Comparison of ENCODE assay signal across 13 cellular contexts in the genomic region with DNA sequence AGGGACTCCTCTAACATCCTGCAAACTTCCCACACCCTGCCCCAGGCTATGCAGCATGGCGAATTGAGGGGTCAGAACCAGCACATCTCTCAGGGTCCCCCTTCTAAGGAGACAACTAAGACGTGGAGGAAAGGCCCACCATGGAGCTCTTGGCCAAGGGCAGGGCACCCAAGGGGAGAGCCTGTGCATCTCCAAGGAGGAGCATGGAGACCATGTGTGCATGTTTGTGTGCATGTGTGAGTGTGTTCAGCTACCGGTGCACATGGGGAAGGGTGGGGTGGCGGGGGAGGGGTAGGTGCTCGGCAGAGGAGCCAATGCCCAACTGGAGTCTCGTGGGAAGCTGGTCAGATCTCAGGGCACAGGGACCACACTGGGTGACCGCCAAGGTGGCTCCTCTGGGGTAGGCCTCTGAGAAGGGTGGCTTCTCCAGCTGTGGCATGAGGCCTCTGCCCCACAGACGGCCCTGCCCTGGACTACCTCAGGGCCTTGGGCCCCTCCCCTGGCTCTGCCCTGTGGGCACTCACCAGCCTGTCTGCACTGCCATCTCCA.
DNase-seq lines count a peak whose midpoint lies in the region; ATAC-seq and TF ChIP-seq lines count a peak whose summit lies in the region.
"Had no signal": no experiment of that assay in that cellular context is flagged by ENCODE, and none has a peak within 500 bp of the region (broad histone marks: within the 10 kb centered on the region; RNA-seq: fewer than 3 reads in every experiment).

No MANE protein-coding gene starts in this region.

- POLR2A ChIA-PET in CD4-positive, alpha-beta memory T cell (lab: Charles Lee; ENCODE audit: partially characterized antibody) = interaction anchor here (0.9 to 2.0 kb wide), 6 partner anchors 26 to 89 kb away, joined by 3 to 6 read pairs (median 3); a partner anchor contains a TSS

- DNase-seq in activated naive CD4-positive, alpha-beta T cell treated with anti-CD3 and anti-CD28 coated beads, Interleukin-2, amount 10 ng/mL, durations not matched to agents 7 days and 5 days = peak; percentile 20
- DNase-seq in activated naive CD4-positive, alpha-beta T cell treated with Interleukin-2 at 50 U/mL for 16 hours = no peak
- DNase-seq in ecto neural progenitor cell (ENCODE audit: low spot score) (peak; percentile 50), type B pancreatic cell (ENCODE audit: extremely low spot score, unreplicated experiment) (peak; percentile 64), GM19238 (ENCODE audit: insufficient read length, low spot score) (no peak)
- no peak for DNase-seq in CD4-positive, alpha-beta memory T cell
- DNase-seq: NCI-H2029 treated with DMSO at 0.1 percent for 48 hours had no signal

- H3K4me3 Mint-ChIP-seq in activated naive CD4-positive, alpha-beta T cell treated with anti-CD3 and anti-CD28 coated beads, Interleukin-2, amount 10 ng/mL, durations not matched to agents 7 days and 5 days = no peak overlapping the region
- H3K4me3 Mint-ChIP-seq in type B pancreatic cell = no peak overlapping the region
- H3K4me3 Mint-ChIP-seq in CD4-positive, alpha-beta memory T cell = peak overlapping the region in 2 of 8 donors; percentile 39 to 55
- H3K4me3 Mint-ChIP-seq in stimulated activated memory B cell treated with anti-CD40 and anti-IgM and Interleukin-4, amounts not matched to agents 10 μg/mL and 1 μg/mL and 100 μg/mL, for 72 hours = no peak overlapping the region

- no peaks in the 10 kb centered on the region for H3K27me3 ChIP-seq in CD4-positive, alpha-beta memory T cell (ENCODE audit: insufficient read depth, low read length)
- H3K27me3 ChIP-seq: suprapubic skin had no signal

- peak; percentile 2 for ATAC-seq in HG02884 (IDR thresholded peaks at IDR 0.05; ENCODE audit: unreplicated experiment)
- no peak for ATAC-seq in stimulated activated memory B cell treated with anti-CD40 and anti-IgM and Interleukin-4, amounts not matched to agents 10 μg/mL and 1 μg/mL and 100 μg/mL, for 72 hours

- H3K4me1 ChIP-seq in CD4-positive, alpha-beta memory T cell (ENCODE audit: insufficient read depth, low read length) = peaks cover 8% of the 10 kb centered on the region
- H3K4me1 ChIP-seq: psoas muscle had no signal

- intact Hi-C loops in CD4-positive, alpha-beta memory T cell (cut with micrococcal nuclease) = loop anchor here (5.0 to 10.0 kb wide), 3 partner anchors 50 to 158 kb away; no protein-coding TSS in a partner anchor

- H3K9me3 Mint-ChIP-seq in activated naive CD4-positive, alpha-beta T cell treated with anti-CD3 and anti-CD28 coated beads, Interleukin-2, amount 10 ng/mL, durations not matched to agents 7 days and 5 days = no peaks in the 10 kb centered on the region
- no peaks in the 10 kb centered on the region for H3K9me3 Mint-ChIP-seq in type B pancreatic cell
- no peaks in the 10 kb centered on the region for H3K9me3 Mint-ChIP-seq in CD4-positive, alpha-beta memory T cell
- H3K9me3 Mint-ChIP-seq in stimulated activated memory B cell treated with anti-CD40 and anti-IgM and Interleukin-4, amounts not matched to agents 10 μg/mL and 1 μg/mL and 100 μg/mL, for 72 hours = no peaks in the 10 kb centered on the region

- peaks cover 12% of the 10 kb centered on the region for H3K4me1 Mint-ChIP-seq in activated naive CD4-positive, alpha-beta T cell treated with anti-CD3 and anti-CD28 coated beads, Interleukin-2, amount 10 ng/mL, durations not matched to agents 7 days and 5 days
- no peaks in the 10 kb centered on the region for H3K4me1 Mint-ChIP-seq in type B pancreatic cell (ENCODE audit: unreplicated experiment)
- peaks cover 0 to 10% (median 2%) of the 10 kb centered on the region in 4 donors for H3K4me1 Mint-ChIP-seq in CD4-positive, alpha-beta memory T cell
- peaks cover 9% of the 10 kb centered on the region for H3K4me1 Mint-ChIP-seq in stimulated activated memory B cell treated with anti-CD40 and anti-IgM and Interleukin-4, amounts not matched to agents 10 μg/mL and 1 μg/mL and 100 μg/mL, for 72 hours

- CTCF ChIA-PET in activated naive CD4-positive, alpha-beta T cell treated with anti-CD3 and anti-CD28 coated beads, Interleukin-2, amount 10 ng/mL, durations not matched to agents 7 days and 5 days (lab: Charles Lee) = interaction anchor here (0.7 to 4.4 kb wide), 36 partner anchors 9 to 258 kb away, joined by 3 to 38 read pairs (median 5); no protein-coding TSS in a partner anchor
- CTCF ChIA-PET in CD4-positive, alpha-beta memory T cell (lab: Charles Lee; ENCODE audit: partially characterized antibody) = interaction anchor here (0.6 to 3.6 kb wide), 29 partner anchors 8 to 272 kb away, joined by 3 to 20 read pairs (median 3); a partner anchor contains a TSS

- H3K27ac ChIP-seq in CD4-positive, alpha-beta memory T cell (ENCODE audit: low read depth, low read length) = no peak overlapping the region
- H3K27ac ChIP-seq: GM23248, psoas muscle, suprapubic skin had no signal

- H3K36me3 ChIP-seq in CD4-positive, alpha-beta memory T cell (ENCODE audit: insufficient read depth, low read length) = no peaks in the 10 kb centered on the region
- H3K36me3 ChIP-seq: suprapubic skin had no signal

- peaks cover 10% of the 10 kb centered on the region for H3K27me3 Mint-ChIP-seq in activated naive CD4-positive, alpha-beta T cell treated with anti-CD3 and anti-CD28 coated beads, Interleukin-2, amount 10 ng/mL, durations not matched to agents 7 days and 5 days
- no peaks in the 10 kb centered on the region for H3K27me3 Mint-ChIP-seq in type B pancreatic cell
- no peaks in the 10 kb centered on the region for H3K27me3 Mint-ChIP-seq in CD4-positive, alpha-beta memory T cell
- no peaks in the 10 kb centered on the region for H3K27me3 Mint-ChIP-seq in stimulated activated memory B cell treated with anti-CD40 and anti-IgM and Interleukin-4, amounts not matched to agents 10 μg/mL and 1 μg/mL and 100 μg/mL, for 72 hours

- no peak overlapping the region for H3K4me3 ChIP-seq in CD4-positive, alpha-beta memory T cell (ENCODE audit: low read length in 2 of 2)
- H3K4me3 ChIP-seq: GM23248, lung, psoas muscle, suprapubic skin had no signal

- no peaks in the 10 kb centered on the region for H3K9me3 ChIP-seq in CD4-positive, alpha-beta memory T cell (ENCODE audit: control insufficient read depth in 1 of 2, low read length in 2 of 2)
- H3K9me3 ChIP-seq: psoas muscle, suprapubic skin had no signal

- H3K36me3 Mint-ChIP-seq in activated naive CD4-positive, alpha-beta T cell treated with anti-CD3 and anti-CD28 coated beads, Interleukin-2, amount 10 ng/mL, durations not matched to agents 7 days and 5 days = no peaks in the 10 kb centered on the region
- no peaks in the 10 kb centered on the region for H3K36me3 Mint-ChIP-seq in type B pancreatic cell
- peaks cover 0 to 2% of the 10 kb centered on the region in 2 donors for H3K36me3 Mint-ChIP-seq in CD4-positive, alpha-beta memory T cell
- H3K36me3 Mint-ChIP-seq in stimulated activated memory B cell treated with anti-CD40 and anti-IgM and Interleukin-4, amounts not matched to agents 10 μg/mL and 1 μg/mL and 100 μg/mL, for 72 hours = no peaks in the 10 kb centered on the region

- no peak for TF ChIP-seq CTCF in type B pancreatic cell (conservative IDR thresholded peaks at IDR 0.05)

- peak overlapping the region; percentile 24 for H3K27ac Mint-ChIP-seq in activated naive CD4-positive, alpha-beta T cell treated with anti-CD3 and anti-CD28 coated beads, Interleukin-2, amount 10 ng/mL, durations not matched to agents 7 days and 5 days
- no peak overlapping the region for H3K27ac Mint-ChIP-seq in type B pancreatic cell
- H3K27ac Mint-ChIP-seq in CD4-positive, alpha-beta memory T cell = peak overlapping the region in 1 of 7 donors; percentile 15
- no peak overlapping the region for H3K27ac Mint-ChIP-seq in stimulated activated memory B cell treated with anti-CD40 and anti-IgM and Interleukin-4, amounts not matched to agents 10 μg/mL and 1 μg/mL and 100 μg/mL, for 72 hours

Comparison
In these comparisons a context has a peak if more than half of its experiments do, and no peak if none do; other contexts are left out.
1. DNase-seq: peak in activated naive CD4-positive, alpha-beta T cell treated with anti-CD3 and anti-CD28 coated beads, Interleukin-2, amount 10 ng/mL, durations not matched to agents 7 days and 5 days (single experiment), ecto neural progenitor cell (single experiment) and type B pancreatic cell (single experiment); none in activated naive CD4-positive, alpha-beta T cell treated with Interleukin-2 at 50 U/mL for 16 hours (single experiment), GM19238 (single experiment) and CD4-positive, alpha-beta memory T cell (0 of 5).